Comparison of ENCODE assay signal across 16 cellular contexts in genomic region chr18:78771496-78772368, GRCh38.
DNase-seq lines count a peak whose midpoint lies in the region; ATAC-seq, FAIRE-seq and TF ChIP-seq lines count a peak whose summit lies in the region.
"Had no signal": no experiment of that assay in that cellular context is flagged by ENCODE, and none has a peak within 500 bp of the region (broad histone marks: within the 10 kb centered on the region; RNA-seq: fewer than 3 reads in every experiment).

No MANE protein-coding gene starts in this region.

- no peak overlapping the region for H2BK5ac ChIP-seq in H1 (ENCODE audit: low read depth, low read length)

- 88% methylated on average over 23 of the region's 23 CpGs; no CpG with 5 or more reads in 1 of the 2 experiments for WGBS in H1 (ENCODE audit: extremely low coverage in 1 of 2, insufficient coverage in 1 of 2, insufficient read length in 1 of 2, insufficient replicate concordance in 2 of 2, low coverage in 1 of 2, low lambda C conversion rate in 2 of 2, missing lambda C conversion rate in 1 of 2), 2 experiments

- H4K20me1 ChIP-seq in H1 (replicated peaks in 1 of 2; ENCODE audit: control insufficient read depth in 1 of 2, insufficient read depth in 2 of 2, low read length in 2 of 2) = no peaks in the 10 kb centered on the region

- no peaks in the 10 kb centered on the region for H3K79me2 ChIP-seq in H1 (ENCODE audit: control insufficient read depth in 1 of 2, insufficient read depth in 2 of 2, low read length in 2 of 2)

- H2AFZ ChIP-seq in H1 (ENCODE audit: low read length) = no peak overlapping the region

- H3K27me3 ChIP-seq in H1 (replicated peaks in 1 of 4; ENCODE audit: control insufficient read depth in 3 of 4, extremely low read depth in 1 of 4, insufficient read depth in 3 of 4, low read length in 3 of 4) (no peaks in the 10 kb centered on the region), upper lobe of right lung (peaks cover 7% of the 10 kb centered on the region)

- DNase-seq in COLO668 (lab: John Stamatoyannopoulos, UW; ENCODE audit: unreplicated experiment) (peak; percentile 33), NCI-H510A treated with DMSO at 0.1 percent for 48 hours (lab: John Stamatoyannopoulos, UW) (peak; percentile 16), H1 (ENCODE audit: low read depth in 1 of 2, low spot score in 2 of 2) (no peak), ureter (ENCODE audit: low spot score) (peak; percentile 32), upper lobe of right lung (no peak), dedifferentiated amniotic fluid mesenchymal stem cell (ENCODE audit: extremely low spot score) (no peak)
- DNase-seq: Caco-2, DND-41, GDM1, HCEC 1CT, HFFc6 had no signal

- no peak overlapping the region for H2AK5ac ChIP-seq in H1 (ENCODE audit: low read depth, low read length)

- peak overlapping the region; percentile 70 for H4K91ac ChIP-seq in H1 (replicated peaks; ENCODE audit: insufficient read length, low read length)

- H3K4me2 ChIP-seq in H1 (ENCODE audit: insufficient read depth in 1 of 2, low read depth in 2 of 2, low read length in 2 of 2) = no peak overlapping the region
- H3K4me2 ChIP-seq: A549 had no signal

- H3K27ac ChIP-seq in H1 (ENCODE audit: low read depth, low read length) (no peak overlapping the region), upper lobe of right lung (no peak overlapping the region)
- H3K27ac ChIP-seq: A549 had no signal

- no peaks in the 10 kb centered on the region for H3K9me3 ChIP-seq in H1 (ENCODE audit: insufficient read depth in 2 of 2, low read depth in 1 of 2, low read length in 1 of 2)
- no peaks in the 10 kb centered on the region for H3K9me3 ChIP-seq in upper lobe of right lung
- H3K9me3 ChIP-seq: A549, Caco-2 had no signal

- TF ChIP-seq POLR2A in H1 (IDR thresholded peaks at IDR 0.05; ENCODE audit: control extremely low read depth in 1 of 2, low read depth in 2 of 2, low read length in 2 of 2) = no peak

- no peaks in the 10 kb centered on the region for H3K79me1 ChIP-seq in H1 (ENCODE audit: low read depth, low read length)

- H2BK120ac ChIP-seq in H1 (replicated peaks; ENCODE audit: low read depth, low read length) = no peak overlapping the region

- no peaks in the 10 kb centered on the region for H3K23me2 ChIP-seq in H1 (ENCODE audit: low read depth, low read length)

- 0 out of 2 replicates have a peak overlapping the region, but pooled peaks have one; percentile 72 for H2BK15ac ChIP-seq in H1 (ENCODE audit: low read length)

- H4K8ac ChIP-seq in H1 (ENCODE audit: extremely low read depth, insufficient read depth, low read length) = 0 out of 2 replicates have a peak overlapping the region, but pooled peaks have one; percentile 11

- H3K14ac ChIP-seq in H1 (ENCODE audit: insufficient read length) = no peak overlapping the region

- no peak overlapping the region for H2BK20ac ChIP-seq in H1 (ENCODE audit: low read length)

- CTCF ChIA-PET in H1 (lab: Charles Lee; ENCODE audit: partially characterized antibody) = interaction anchor here (0.8 to 2.3 kb wide), 6 partner anchors 14 to 111 kb away, joined by 3 to 10 read pairs (median 4); no protein-coding TSS in a partner anchor

- H3K4me1 ChIP-seq in H1 (replicated peaks in 1 of 4; ENCODE audit: control insufficient read depth in 3 of 4, insufficient read depth in 4 of 4, low read length in 3 of 4) (peaks cover 0 to 26% (median 5%) of the 10 kb centered on the region in 4 experiments; a peak in 4 of 7 replicates), upper lobe of right lung (no peaks in the 10 kb centered on the region)
- H3K4me1 ChIP-seq: A549 had no signal

- intact Hi-C loops in upper lobe of right lung (cut with DNase I) = no loop called here

- FAIRE-seq in H1 (lab: Jason Lieb, UNC) = no peak
- FAIRE-seq: A549, GM12892, HepG2, HTR-8/SVneo had no signal

- TF ChIP-seq EP300 in H1 (IDR thresholded peaks at IDR 0.05; ENCODE audit: borderline replicate concordance in 1 of 2, low read depth in 2 of 2, low read length in 2 of 2) = no peak

- ATAC-seq in upper lobe of right lung = no peak
- ATAC-seq: A549; CD8-positive, alpha-beta T cell; HepG2 had no signal

- no peaks in the 10 kb centered on the region for H3K36me3 ChIP-seq in H1 (ENCODE audit: control insufficient read depth in 2 of 4, insufficient read depth in 4 of 4, low read length in 3 of 4)
- no peaks in the 10 kb centered on the region for H3K36me3 ChIP-seq in upper lobe of right lung

- H3K56ac ChIP-seq in H1 (replicated peaks; ENCODE audit: insufficient read length, low read depth, low read length) = no peak overlapping the region

- no peak for TF ChIP-seq CTCF in H1 (IDR thresholded peaks at IDR 0.05; ENCODE audit: control extremely low read depth in 1 of 3, insufficient read depth in 1 of 3, low read depth in 1 of 3, low read length in 3 of 3)
- TF ChIP-seq CTCF in upper lobe of right lung (IDR thresholded peaks at IDR 0.05) = no peak

- POLR2A ChIA-PET in H1 (lab: Charles Lee; ENCODE audit: partially characterized antibody) = no interaction called here

- no peak overlapping the region for H3K4me3 ChIP-seq in H1 (ENCODE audit: extremely low read depth in 1 of 4, insufficient read depth in 2 of 4, low read depth in 3 of 4, low read length in 4 of 4)
- no peak overlapping the region for H3K4me3 ChIP-seq in upper lobe of right lung
- H3K4me3 ChIP-seq: A549 had no signal

- no peak overlapping the region for H3K9ac ChIP-seq in H1 (replicated peaks in 1 of 4; ENCODE audit: extremely low read depth in 1 of 4, low read depth in 3 of 4, low read length in 3 of 4)

- no peak for TF ChIP-seq RAD21 in H1 (IDR thresholded peaks at IDR 0.05 in 1 of 2, conservative IDR thresholded peaks at IDR 0.05 in 1 of 2; ENCODE audit: low read depth in 2 of 2, low read length in 2 of 2)

- H2BK12ac ChIP-seq in H1 (ENCODE audit: low read depth, low read length) = 0 out of 2 replicates have a peak overlapping the region, but pooled peaks have one; percentile 39

- no peak overlapping the region for H3K4ac ChIP-seq in H1 (replicated peaks; ENCODE audit: insufficient read length, low read depth, low read length)

- H3K23ac ChIP-seq in H1 (ENCODE audit: insufficient read length) = no peak overlapping the region

- no peak overlapping the region for H4K5ac ChIP-seq in H1 (ENCODE audit: insufficient read length, low read depth, low read length)

- H3K18ac ChIP-seq in H1 (ENCODE audit: extremely low read depth, low read length) = no peak overlapping the region; the same call in 1 of the 2 replicates

TF ChIP-seq in H1, 55 proteins besides CTCF, POLR2A, EP300 and RAD21:
- TF ChIP-seq SRF (IDR thresholded peaks at IDR 0.05; ENCODE audit: low read depth, low read length) (no peak), CBX5 (IDR thresholded peaks at IDR 0.05; ENCODE audit: low read depth, low read length) (no peak)

Comparison
In these comparisons a context has a peak if more than half of its experiments do, and no peak if none do; other contexts are left out.
1. DNase-seq: peak in COLO668 (single experiment), NCI-H510A treated with DMSO at 0.1 percent for 48 hours (single experiment) and ureter (single experiment); none in H1 (0 of 2), upper lobe of right lung (single experiment) and dedifferentiated amniotic fluid mesenchymal stem cell (single experiment).